ENCODE assay signal across 16 cellular contexts in the genomic region with DNA sequence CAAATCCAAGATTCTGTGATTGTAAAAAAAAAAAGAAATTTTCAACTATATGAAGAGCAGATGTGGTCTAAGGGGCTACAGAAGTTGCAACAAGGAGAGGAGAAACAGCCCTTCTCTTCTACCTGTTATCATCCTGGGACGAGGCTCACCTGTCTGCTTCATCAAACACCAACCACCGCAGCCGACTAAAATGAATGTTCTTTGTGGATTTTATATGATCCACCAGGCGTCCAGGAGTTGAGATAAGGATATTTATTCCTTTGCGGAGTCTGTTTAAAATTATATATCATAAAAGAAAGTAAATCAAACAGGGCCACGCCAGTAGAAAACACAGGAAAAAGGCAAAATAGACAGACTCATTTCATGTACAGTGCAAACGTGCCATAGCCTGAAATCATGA.
"Had no signal": no experiment of that assay in that cellular context is flagged by ENCODE, and none has a peak within 500 bp of the region (broad histone marks: within the 10 kb centered on the region; RNA-seq: fewer than 3 reads in every experiment).

No MANE protein-coding gene starts in this region.

- H3K27ac ChIP-seq: ascending aorta, tibial artery had no signal

- H3K9me3 Mint-ChIP-seq: activated naive CD4-positive, alpha-beta T cell treated with anti-CD3 and anti-CD28 coated beads, Interleukin-2, amount 10 ng/mL, durations not matched to agents 7 days and 5 days; nephron had no signal

- H3K27me3 ChIP-seq: ascending aorta, tibial artery had no signal

- DNase-seq: activated CD4-positive, alpha-beta T cell treated with anti-CD3 and anti-CD28 coated beads, Interleukin-2, amount 50 U/mL, for 1 hour; activated CD4-positive, CD25-positive, alpha-beta regulatory T cell treated with anti-CD3 and anti-CD28 coated beads, Interleukin-2, amount 50 U/mL, for 72 hours; activated CD8-positive, alpha-beta memory T cell treated with anti-CD3 and anti-CD28 coated beads for 24 hours; activated CD8-positive, alpha-beta memory T cell treated with anti-CD3 and anti-CD28 coated beads, Interleukin-2, amount 50 U/mL, for 48 hours; activated effector memory CD4-positive, alpha-beta T cell treated with Interleukin-2 at 50 U/mL for 16 hours; activated naive CD4-positive, alpha-beta T cell treated with anti-CD3 and anti-CD28 coated beads, Interleukin-2, amount 10 ng/mL, durations not matched to agents 7 days and 5 days; activated T-cell treated with anti-CD3 and anti-CD28 coated beads, Interleukin-2, amount 50 U/mL, for 48 hours; kidney glomerular epithelial cell; mesendoderm; stimulated activated naive CD8-positive, alpha-beta T cell treated with anti-CD3 and anti-CD28 coated beads, Interleukin-15, Interleukin-2, amounts not matched to agents 100 U/mL and 50 U/mL, for 24 hours; substantia nigra; T-helper 1 cell; T-helper 9 cell; tibial artery had no signal

- H3K27ac Mint-ChIP-seq: activated naive CD4-positive, alpha-beta T cell treated with anti-CD3 and anti-CD28 coated beads, Interleukin-2, amount 10 ng/mL, durations not matched to agents 7 days and 5 days; nephron had no signal

- H3K4me1 ChIP-seq: ascending aorta, tibial artery had no signal

- H3K4me3 Mint-ChIP-seq: activated naive CD4-positive, alpha-beta T cell treated with anti-CD3 and anti-CD28 coated beads, Interleukin-2, amount 10 ng/mL, durations not matched to agents 7 days and 5 days; nephron had no signal

- H3K4me1 Mint-ChIP-seq: activated naive CD4-positive, alpha-beta T cell treated with anti-CD3 and anti-CD28 coated beads, Interleukin-2, amount 10 ng/mL, durations not matched to agents 7 days and 5 days; nephron had no signal

- H3K27me3 Mint-ChIP-seq: activated naive CD4-positive, alpha-beta T cell treated with anti-CD3 and anti-CD28 coated beads, Interleukin-2, amount 10 ng/mL, durations not matched to agents 7 days and 5 days had no signal

- H3K4me3 ChIP-seq: ascending aorta, tibial artery had no signal

- H3K9me3 ChIP-seq: ascending aorta, tibial artery had no signal
